8 cellular contexts compared by ENCODE assay signal in genomic region chr22:49827307-49827852, GRCh38. TPM values are rescaled to one million over a fixed set of nuclear protein-coding genes. Genes with fewer than 3 reads are reported as not detected.
DNase-seq lines count a peak whose midpoint lies in the region; ATAC-seq and TF ChIP-seq lines count a peak whose summit lies in the region.

No MANE protein-coding gene starts in this region.

- H3K4me3 ChIP-seq in GM12864 (ENCODE audit: low read depth, low read length) (peak overlapping the region; percentile 93), NB4 (ENCODE audit: low read depth, low read length) (peak overlapping the region; percentile 80)

- no peak for TF ChIP-seq CTCF in GM12864 (IDR thresholded peaks at IDR 0.05; ENCODE audit: low read depth, low read length, missing control alignments)
- TF ChIP-seq CTCF in NB4 (IDR thresholded peaks at IDR 0.05; ENCODE audit: low read depth, low read length) = no peak
- no peak for TF ChIP-seq CTCF in natural killer cell (IDR thresholded peaks at IDR 0.05)

- intact Hi-C loops in dendritic cell treated with granulocyte-macrophage colony-stimulating factor and Interleukin-4, amounts not matched to agents 40 ng/mL and 50 ng/mL, for 4 days (cut with micrococcal nuclease) = no loop called here
- intact Hi-C loops in natural killer cell (cut with micrococcal nuclease) = loop anchor here (2.0 kb wide), 1 partner anchor 43 kb away; no protein-coding TSS in a partner anchor

- no peaks in the 10 kb centered on the region for H3K27me3 Mint-ChIP-seq in dendritic cell treated with granulocyte-macrophage colony-stimulating factor and Interleukin-4, amounts not matched to agents 40 ng/mL and 50 ng/mL, for 4 days
- no peaks in the 10 kb centered on the region for H3K27me3 Mint-ChIP-seq in natural killer cell (ENCODE audit: low read depth in 2 of 2)

- peak overlapping the region; percentile 79 for H3K27ac Mint-ChIP-seq in dendritic cell treated with granulocyte-macrophage colony-stimulating factor and Interleukin-4, amounts not matched to agents 40 ng/mL and 50 ng/mL, for 4 days
- peak overlapping the region in 1 of 2 donors; percentile 88 for H3K27ac Mint-ChIP-seq in natural killer cell

- peak overlapping the region; percentile 64 for H3K4me3 Mint-ChIP-seq in dendritic cell treated with granulocyte-macrophage colony-stimulating factor and Interleukin-4, amounts not matched to agents 40 ng/mL and 50 ng/mL, for 4 days
- peak overlapping the region; percentile 93 for H3K4me3 Mint-ChIP-seq in natural killer cell

- ATAC-seq in natural killer cell (peak; percentile 25 to 51 (median 51)), HG02571 (IDR thresholded peaks at IDR 0.05; ENCODE audit: unreplicated experiment) (no peak), GM18909 (IDR thresholded peaks at IDR 0.05; ENCODE audit: poor library complexity, unreplicated experiment) (no peak)

- DNase-seq in GM12864 (ENCODE audit: low read depth) (no peak), NB4 (ENCODE audit: low read depth) (peak; percentile 35), natural killer cell (no peak), globus pallidus (ENCODE audit: low spot score) (no peak), HuH-7.5 (ENCODE audit: low spot score) (no peak)

- peaks cover 60% of the 10 kb centered on the region for H3K4me1 Mint-ChIP-seq in dendritic cell treated with granulocyte-macrophage colony-stimulating factor and Interleukin-4, amounts not matched to agents 40 ng/mL and 50 ng/mL, for 4 days (ENCODE audit: low read depth)
- H3K4me1 Mint-ChIP-seq in natural killer cell = peaks cover 31 to 34% of the 10 kb centered on the region in 2 donors

- peaks cover 44% of the 10 kb centered on the region for H3K36me3 Mint-ChIP-seq in dendritic cell treated with granulocyte-macrophage colony-stimulating factor and Interleukin-4, amounts not matched to agents 40 ng/mL and 50 ng/mL, for 4 days (ENCODE audit: low read depth)
- peaks cover 9% of the 10 kb centered on the region for H3K36me3 Mint-ChIP-seq in natural killer cell

- H3K9me3 Mint-ChIP-seq in dendritic cell treated with granulocyte-macrophage colony-stimulating factor and Interleukin-4, amounts not matched to agents 40 ng/mL and 50 ng/mL, for 4 days = no peaks in the 10 kb centered on the region
- no peaks in the 10 kb centered on the region for H3K9me3 Mint-ChIP-seq in natural killer cell

- no peak for TF ChIP-seq POLR2A in NB4 (IDR thresholded peaks at IDR 0.05; ENCODE audit: extremely low read depth, insufficient read length)

RNA-seq across cellular contexts. Expression of gene BRD1, which starts 0.3 kb away (rescaled TPM):
- 100 to 1,000 TPM; 126 to 154 (median 132) TPM for total RNA-seq in natural killer cell

RNA-seq across cellular contexts. Expression of gene ZBED4, which starts 26.3 kb away (rescaled TPM):
- 10 to 100 TPM; 21.1 to 24.5 (median 22.7) TPM for total RNA-seq in natural killer cell

Comparison
In these comparisons a context has a peak if more than half of its experiments do, and no peak if none do; other contexts are left out.
1. ATAC-seq: peak in natural killer cell (3 of 3); none in HG02571 (single experiment) and GM18909 (single experiment).